Comparison of ENCODE assay signal across 10 cellular contexts in genomic region chr22:36569999-36570398, GRCh38. TPM values are rescaled to one million over a fixed set of nuclear protein-coding genes. Genes with fewer than 3 reads are reported as not detected.
DNase-seq lines count a peak whose midpoint lies in the region; ATAC-seq and TF ChIP-seq lines count a peak whose summit lies in the region.
"Had no signal": no experiment of that assay in that cellular context is flagged by ENCODE, and none has a peak within 500 bp of the region (broad histone marks: within the 10 kb centered on the region; RNA-seq: fewer than 3 reads in every experiment).

No MANE protein-coding gene starts in this region.

- H3K4me3 ChIP-seq in AG10803 (ENCODE audit: low read length) (no peak overlapping the region), H7 (ENCODE audit: insufficient read depth, low read depth, low read length) (no peak overlapping the region), astrocyte of the cerebellum (ENCODE audit: low read depth, low read length) (no peak overlapping the region)

- ATAC-seq in GM19023 (IDR thresholded peaks at IDR 0.05; ENCODE audit: unreplicated experiment): no peak
- no peak for ATAC-seq in GM21526 (IDR thresholded peaks at IDR 0.05; ENCODE audit: low FRiP score, unreplicated experiment)
- ATAC-seq in HG02610 (IDR thresholded peaks at IDR 0.05; ENCODE audit: unreplicated experiment): no peak

- peak; percentile 50 for TF ChIP-seq CTCF in AG10803 (conservative IDR thresholded peaks at IDR 0.05; ENCODE audit: low read length)
- peak; percentile 45 for TF ChIP-seq CTCF in astrocyte of the cerebellum (IDR thresholded peaks at IDR 0.05; ENCODE audit: low read depth, low read length, missing control alignments)

- no peaks in the 10 kb centered on the region for H3K36me3 ChIP-seq in H7 (replicated peaks; ENCODE audit: control insufficient read depth, insufficient read depth, low read length)

- no peaks in the 10 kb centered on the region for H3K27me3 ChIP-seq in H7 (ENCODE audit: control insufficient read depth, insufficient read depth, low read length)

- DNase-seq in AG10803 (ENCODE audit: low read depth) (peak; percentile 55), H7 (peak; percentile 90), astrocyte of the cerebellum (ENCODE audit: low read depth) (no peak), left kidney (ENCODE audit: low read depth, low spot score) (peak; percentile 70), GM19240 (ENCODE audit: insufficient read length, low spot score) (no peak)
- DNase-seq: activated T-cell treated with anti-CD3 and anti-CD28 coated beads for 4 hours, T-helper 2 cell had no signal

- in situ Hi-C loops in astrocyte of the cerebellum (cut with HindIII; ENCODE audit: low sequenced_read_pairs): no loop called here

RNA-seq across cellular contexts. Expression of gene EIF3D, which starts 41.0 kb away (rescaled TPM):
- total RNA-seq in H7 (2014; rRNA removed; shearing (Covaris generic)): 414 and 429 TPM in 2 replicates

Comparison
In these comparisons a context has a peak if more than half of its experiments do, and no peak if none do; other contexts are left out.
1. DNase-seq: peak in AG10803 (single experiment), H7 (single experiment) and left kidney (single experiment); none in astrocyte of the cerebellum (single experiment) and GM19240 (single experiment).